In the genomic region with DNA sequence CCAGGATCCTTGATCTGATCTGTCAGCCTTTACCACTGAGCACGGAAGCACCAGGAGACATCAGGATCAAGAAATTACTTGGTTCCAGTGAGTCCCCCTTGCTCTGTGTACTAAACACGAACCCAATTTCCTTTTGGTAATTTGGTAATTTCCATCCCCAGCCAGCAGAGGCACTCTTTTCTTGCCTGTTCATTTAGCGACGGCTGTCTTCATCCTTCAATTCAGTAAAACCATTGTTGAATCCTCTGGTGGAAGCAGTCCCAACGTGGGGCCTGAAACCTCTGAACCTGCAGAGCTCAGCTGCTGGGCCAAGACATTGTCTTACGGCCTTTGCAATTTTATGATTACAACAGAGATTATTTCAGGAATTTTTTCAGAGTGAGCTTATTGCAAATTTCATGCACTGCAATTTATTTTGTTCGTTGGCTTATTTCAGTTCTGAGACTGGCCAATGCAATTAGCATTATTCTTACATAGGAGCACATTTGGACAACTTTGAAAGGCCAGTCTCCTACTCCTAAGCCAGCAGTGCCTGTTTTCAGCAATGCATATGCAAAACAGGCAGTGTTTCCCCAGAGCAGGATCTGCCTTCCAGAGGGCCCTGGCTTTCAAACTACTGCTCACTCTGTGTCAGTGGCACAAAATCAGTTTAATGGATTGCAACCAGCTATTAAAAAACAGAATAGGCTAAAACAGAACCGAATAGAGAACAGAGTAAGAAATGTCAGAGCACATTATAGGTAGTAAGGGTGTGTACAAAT, we compare ENCODE assay signal across 10 cellular contexts.
DNase-seq lines count a peak whose midpoint lies in the region; ATAC-seq and TF ChIP-seq lines count a peak whose summit lies in the region.
"Had no signal": no experiment of that assay in that cellular context is flagged by ENCODE, and none has a peak within 500 bp of the region (broad histone marks: within the 10 kb centered on the region; RNA-seq: fewer than 3 reads in every experiment).

No MANE protein-coding gene starts in this region.

- DNase-seq in NCI-H2171 treated with DMSO at 0.1 percent for 48 hours (lab: John Stamatoyannopoulos, UW), result peak; percentile 7
- DNase-seq in NCI-H2171 (lab: John Stamatoyannopoulos, UW), result no peak
- peak; percentile 71 for DNase-seq in OCI-M1 (lab: John Stamatoyannopoulos, UW)
- no peak for DNase-seq in foreskin fibroblast
- DNase-seq in smooth muscle cell (lab: John Stamatoyannopoulos, UW; ENCODE audit: unreplicated experiment), result no peak
- no peak for DNase-seq in NCI-H2029 (lab: John Stamatoyannopoulos, UW)
- DNase-seq in COR-L47 (lab: John Stamatoyannopoulos, UW), result no peak
- DNase-seq: activated CD4-positive, alpha-beta T cell treated with anti-CD3 and anti-CD28 coated beads, Interleukin-2, amount 50 U/mL, for 1 hour; natural killer cell had no signal

- no peaks in the 10 kb centered on the region for H3K4me1 ChIP-seq in smooth muscle cell (ENCODE audit: low read depth)

- H3K9me3 ChIP-seq in smooth muscle cell (replicated peaks; ENCODE audit: low read depth), result no peaks in the 10 kb centered on the region

- H3K4me3 ChIP-seq in foreskin fibroblast (ENCODE audit: low read depth in 1 of 2, low read length in 2 of 2) (no peak overlapping the region), smooth muscle cell (no peak overlapping the region)

- no peaks in the 10 kb centered on the region for H4K20me1 ChIP-seq in smooth muscle cell (ENCODE audit: low read depth)

- no peak for ATAC-seq in GM21576 (IDR thresholded peaks at IDR 0.05; ENCODE audit: unreplicated experiment)
- ATAC-seq: natural killer cell had no signal

- H3F3A ChIP-seq in smooth muscle cell (ENCODE audit: low read depth), result no peaks in the 10 kb centered on the region

- no peaks in the 10 kb centered on the region for H3K79me2 ChIP-seq in smooth muscle cell (ENCODE audit: low read depth)

- no peak overlapping the region for H3K9ac ChIP-seq in smooth muscle cell (ENCODE audit: low read depth)

- WGBS in smooth muscle cell (ENCODE audit: low lambda C conversion rate), result 45% methylated on average over 8 of the region's 8 CpGs

- no peaks in the 10 kb centered on the region for H3K27me3 ChIP-seq in smooth muscle cell (ENCODE audit: low read depth)

- no peak overlapping the region for H3K27ac ChIP-seq in smooth muscle cell (ENCODE audit: low read depth)

- H3K36me3 ChIP-seq in smooth muscle cell (ENCODE audit: low read depth), result no peaks in the 10 kb centered on the region

- no peak overlapping the region for H3K4me2 ChIP-seq in smooth muscle cell

- TF ChIP-seq CTCF in foreskin fibroblast (IDR thresholded peaks at IDR 0.05; ENCODE audit: low read depth, low read length) (peak; percentile 17), smooth muscle cell (IDR thresholded peaks at IDR 0.05; ENCODE audit: borderline replicate concordance, insufficient read depth, poor library complexity, severe bottlenecking) (peak; percentile 44)

- no peak overlapping the region for H2AFZ ChIP-seq in smooth muscle cell (ENCODE audit: low read depth)

Comparison
In these comparisons a context has a peak if more than half of its experiments do, and no peak if none do; other contexts are left out.
1. DNase-seq: peak in NCI-H2171 treated with DMSO at 0.1 percent for 48 hours (single experiment) and OCI-M1 (single experiment); none in NCI-H2171 (single experiment), foreskin fibroblast (0 of 2), smooth muscle cell (single experiment), NCI-H2029 (single experiment) and COR-L47 (single experiment).